In genomic region chrX:40140706-40141499, GRCh38 we compare ENCODE assay signal across 9 cellular contexts. TPM values are rescaled to one million over a fixed set of nuclear protein-coding genes. Genes with fewer than 3 reads are reported as not detected.
A peak's percentile ranks its signal among the peaks of the same experiment; 100 is the strongest.
DNase-seq lines count a peak whose midpoint lies in the region; ATAC-seq and TF ChIP-seq lines count a peak whose summit lies in the region.
"Had no signal": no experiment of that assay in that cellular context is flagged by ENCODE, and none has a peak within 500 bp of the region (broad histone marks: within the 10 kb centered on the region; RNA-seq: fewer than 3 reads in every experiment).

No MANE protein-coding gene starts in this region.

- no peaks in the 10 kb centered on the region for H3K9me3 ChIP-seq in HUES64 (ENCODE audit: insufficient read depth, low read depth, low read length)
- no peaks in the 10 kb centered on the region for H3K9me3 ChIP-seq in left lung
- H3K9me3 ChIP-seq in stomach: no peaks in the 10 kb centered on the region

- no peak overlapping the region for H3K4me3 ChIP-seq in HUES64 (ENCODE audit: low read length)
- no peak overlapping the region for H3K4me3 ChIP-seq in left lung
- H3K4me3 ChIP-seq in stomach: no peak overlapping the region

- H3K4me1 Mint-ChIP-seq in dendritic cell treated with granulocyte-macrophage colony-stimulating factor and Interleukin-4, amounts not matched to agents 40 ng/mL and 50 ng/mL, for 4 days (ENCODE audit: low read depth): peaks cover 28% of the 10 kb centered on the region
- no peaks in the 10 kb centered on the region for H3K4me1 Mint-ChIP-seq in activated CD8-positive, alpha-beta T cell treated with anti-CD3 and anti-CD28 coated beads, Interleukin-2, amount 10 ng/mL, durations not matched to agents 7 days and 5 days (ENCODE audit: low read depth)

- H3K27me3 Mint-ChIP-seq in dendritic cell treated with granulocyte-macrophage colony-stimulating factor and Interleukin-4, amounts not matched to agents 40 ng/mL and 50 ng/mL, for 4 days: peaks cover 24% of the 10 kb centered on the region
- H3K27me3 Mint-ChIP-seq in activated CD8-positive, alpha-beta T cell treated with anti-CD3 and anti-CD28 coated beads, Interleukin-2, amount 10 ng/mL, durations not matched to agents 7 days and 5 days (ENCODE audit: low read depth): no peaks in the 10 kb centered on the region

- WGBS in HUES64: 61% methylated on average over 12 of the region's 12 CpGs
- 24 to 44% (median 29%) methylated on average over 9 to 12 of the region's 12 CpGs for WGBS in stomach, 5 donors

- CTCF ChIA-PET in activated CD8-positive, alpha-beta T cell treated with anti-CD3 and anti-CD28 coated beads, Interleukin-2, amount 10 ng/mL, durations not matched to agents 7 days and 5 days (lab: Charles Lee): no interaction called here

- no peak for TF ChIP-seq EP300 in stomach (IDR thresholded peaks at IDR 0.05)

- H3K9ac ChIP-seq in HUES64 (ENCODE audit: low read depth, low read length): peak overlapping the region; percentile 3; the same call in 1 of the 2 replicates

- no peaks in the 10 kb centered on the region for H3K36me3 Mint-ChIP-seq in dendritic cell treated with granulocyte-macrophage colony-stimulating factor and Interleukin-4, amounts not matched to agents 40 ng/mL and 50 ng/mL, for 4 days (ENCODE audit: low read depth)
- no peaks in the 10 kb centered on the region for H3K36me3 Mint-ChIP-seq in activated CD8-positive, alpha-beta T cell treated with anti-CD3 and anti-CD28 coated beads, Interleukin-2, amount 10 ng/mL, durations not matched to agents 7 days and 5 days (ENCODE audit: low read depth)

- POLR2A ChIA-PET in activated CD8-positive, alpha-beta T cell treated with anti-CD3 and anti-CD28 coated beads, Interleukin-2, amount 10 ng/mL, durations not matched to agents 7 days and 5 days (lab: Charles Lee): no interaction called here

- H3K36me3 ChIP-seq in HUES64 (ENCODE audit: insufficient read depth, low read length) (no peaks in the 10 kb centered on the region), left lung (no peaks in the 10 kb centered on the region), stomach (no peaks in the 10 kb centered on the region)

- H3K4me3 Mint-ChIP-seq in dendritic cell treated with granulocyte-macrophage colony-stimulating factor and Interleukin-4, amounts not matched to agents 40 ng/mL and 50 ng/mL, for 4 days: no peak overlapping the region
- H3K4me3 Mint-ChIP-seq in activated CD8-positive, alpha-beta T cell treated with anti-CD3 and anti-CD28 coated beads, Interleukin-2, amount 10 ng/mL, durations not matched to agents 7 days and 5 days: no peak overlapping the region

- intact Hi-C loops in dendritic cell treated with granulocyte-macrophage colony-stimulating factor and Interleukin-4, amounts not matched to agents 40 ng/mL and 50 ng/mL, for 4 days (cut with micrococcal nuclease): no loop called here
- intact Hi-C loops in left lung (cut with DNase I) (no loop called here), stomach (cut with DNase I; ENCODE audit: low total_unique reads) (no loop called here)

- H3K27me3 ChIP-seq in HUES64 (ENCODE audit: insufficient read depth, low read length) (peaks cover 32% of the 10 kb centered on the region), left lung (peaks cover 0 to 13% of the 10 kb centered on the region in 2 donors), stomach (peaks cover 0 to 23% (median 3%) of the 10 kb centered on the region in 3 donors)

- TF ChIP-seq POLR2A in stomach (IDR thresholded peaks at IDR 0.05): no peak

- DNase-seq in left lung: no peak
- DNase-seq in stomach: peak; percentile 71
- no peak for DNase-seq in putamen (ENCODE audit: low spot score)
- no peak for DNase-seq in ecto neural progenitor cell (ENCODE audit: low spot score)
- no peak for DNase-seq in activated CD8-positive, alpha-beta T cell treated with anti-CD3 and anti-CD28 coated beads, Interleukin-2, amount 10 ng/mL, durations not matched to agents 7 days and 5 days
- DNase-seq: activated gamma-delta T cell treated with Interleukin-2 at 50 U/mL for 16 hours had no signal

- H3K27ac Mint-ChIP-seq in dendritic cell treated with granulocyte-macrophage colony-stimulating factor and Interleukin-4, amounts not matched to agents 40 ng/mL and 50 ng/mL, for 4 days: peak overlapping the region; percentile 64
- H3K27ac Mint-ChIP-seq in activated CD8-positive, alpha-beta T cell treated with anti-CD3 and anti-CD28 coated beads, Interleukin-2, amount 10 ng/mL, durations not matched to agents 7 days and 5 days: no peak overlapping the region

- H3K9me3 Mint-ChIP-seq in dendritic cell treated with granulocyte-macrophage colony-stimulating factor and Interleukin-4, amounts not matched to agents 40 ng/mL and 50 ng/mL, for 4 days: no peaks in the 10 kb centered on the region
- no peaks in the 10 kb centered on the region for H3K9me3 Mint-ChIP-seq in activated CD8-positive, alpha-beta T cell treated with anti-CD3 and anti-CD28 coated beads, Interleukin-2, amount 10 ng/mL, durations not matched to agents 7 days and 5 days (ENCODE audit: insufficient read depth)

- TF ChIP-seq CTCF in left lung (IDR thresholded peaks at IDR 0.05) (no peak), stomach (IDR thresholded peaks at IDR 0.05) (no peak)

- H3K4me1 ChIP-seq in HUES64 (ENCODE audit: insufficient read depth, low read length) (peaks cover 24% of the 10 kb centered on the region), left lung (peaks cover 6 to 19% of the 10 kb centered on the region in 2 donors), stomach (peaks cover 7 to 38% (median 24%) of the 10 kb centered on the region in 4 donors)

- H3K27ac ChIP-seq in HUES64 (ENCODE audit: low read depth, low read length) (0 out of 2 replicates have a peak overlapping the region, but pooled peaks have one; percentile 10), left lung (peak overlapping the region in 1 of 2 donors; percentile 39), stomach (peak overlapping the region; percentile 15 to 77 (median 59))

- ATAC-seq in left lung (peak; percentile 81), HG03378 (IDR thresholded peaks at IDR 0.05; ENCODE audit: unreplicated experiment) (no peak)
- no peak for ATAC-seq in activated CD8-positive, alpha-beta T cell treated with anti-CD3 and anti-CD28 coated beads, Interleukin-2, amount 10 ng/mL, durations not matched to agents 7 days and 5 days

RNA-seq across cellular contexts. Expression of gene BCOR, which starts 43.1 kb away (rescaled TPM):
- polyA plus RNA-seq in HUES64 (2013, experiment 1 of 2): 34.7 TPM
- polyA plus RNA-seq in HUES64 (2013, experiment 2 of 2): 31.5 TPM
- total RNA-seq in left lung (10 to 100 TPM; 19.0 to 24.0 TPM), stomach (10 to 100 TPM; 11.0 to 45.5 (median 34.8) TPM)
- 10 to 100 TPM in 1 of 3 donors, 1 to 10 TPM in 2; 4.4 to 11.8 (median 5.0) TPM for polyA plus RNA-seq in stomach
- total RNA-seq in activated CD8-positive, alpha-beta T cell treated with anti-CD3 and anti-CD28 coated beads, Interleukin-2, amount 10 ng/mL, durations not matched to agents 7 days and 5 days: 10 to 100 TPM; 41.5 to 45.5 TPM
